In the genomic region with DNA sequence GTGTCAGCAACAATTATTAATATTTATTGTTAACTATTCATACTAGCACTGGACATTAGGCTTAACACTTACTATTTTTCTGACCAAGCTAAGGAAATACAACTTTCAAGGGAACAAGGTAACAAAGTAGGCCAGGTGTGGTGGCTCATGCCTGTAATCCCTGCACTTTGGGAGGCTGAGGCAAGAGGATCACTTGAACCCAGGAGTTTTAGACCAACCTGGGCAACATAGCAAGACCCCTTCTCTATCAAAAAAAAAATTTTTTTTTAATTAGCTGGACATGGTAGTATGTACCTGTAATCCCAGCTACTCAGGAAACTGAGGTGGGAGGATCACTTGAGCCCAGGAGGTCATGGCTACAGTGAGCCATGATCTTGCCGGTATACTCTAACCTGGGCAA, we compare ENCODE assay signal across 23 cellular contexts.
"Had no signal": no experiment of that assay in that cellular context is flagged by ENCODE, and none has a peak within 500 bp of the region (broad histone marks: within the 10 kb centered on the region; RNA-seq: fewer than 3 reads in every experiment).

No MANE protein-coding gene starts in this region.

- H3K36me3 ChIP-seq: brain microvascular endothelial cell, cardiac muscle cell had no signal

- H3K4me3 ChIP-seq: cardiac muscle cell had no signal

- H3K27ac ChIP-seq: brain microvascular endothelial cell, cardiac muscle cell had no signal

- DNase-seq: activated CD4-positive, alpha-beta memory T cell treated with anti-CD3 and anti-CD28 coated beads for 36 hours; activated CD4-positive, alpha-beta T cell treated with anti-CD3 and anti-CD28 coated beads, Interleukin-2, amount 10 ng/mL, durations not matched to agents 7 days and 5 days; activated CD4-positive, CD25-positive, alpha-beta regulatory T cell; activated CD8-positive, alpha-beta memory T cell treated with anti-CD3 and anti-CD28 coated beads for 24 hours; activated effector memory CD4-positive, alpha-beta T cell treated with anti-CD3 and anti-CD28 coated beads, Interleukin-2, amount 50 U/mL, for 16 hours; activated naive CD4-positive, alpha-beta T cell treated with Interleukin-2 at 50 U/mL for 16 hours; activated T-cell treated with anti-CD3 and anti-CD28 coated beads, Interleukin-2, amount 50 U/mL, for 4 hours; amygdala; brain microvascular endothelial cell; KG1; NCI-H1092 treated with DMSO at 0.1 percent for 48 hours; NCI-H1417 treated with DMSO at 0.1 percent for 48 hours; NCI-H1694; NCI-H2029; NCI-H2107; NCI-H2171 treated with DMSO at 0.1 percent for 48 hours; NCI-H226; NCI-H526 treated with DMSO at 0.1 percent for 48 hours; NCI-H82; SIG-M5; T-helper 17 cell; T1000 had no signal

- H3K27me3 ChIP-seq: brain microvascular endothelial cell, cardiac muscle cell had no signal
